ENCODE assay signal across 14 cellular contexts in genomic region chr12:57027011-57027804, GRCh38. TPM values are rescaled to one million over a fixed set of nuclear protein-coding genes. Genes with fewer than 3 reads are reported as not detected.
A peak's percentile ranks its signal among the peaks of the same experiment; 100 is the strongest.
DNase-seq lines count a peak whose midpoint lies in the region; ATAC-seq and TF ChIP-seq lines count a peak whose summit lies in the region.
"Had no signal": no experiment of that assay in that cellular context is flagged by ENCODE, and none has a peak within 500 bp of the region (broad histone marks: within the 10 kb centered on the region; RNA-seq: fewer than 3 reads in every experiment).

No MANE protein-coding gene starts in this region.

- H3K4me1 ChIP-seq in heart left ventricle (peaks cover 0 to 8% (median 0%) of the 10 kb centered on the region in 12 donors), endodermal cell (ENCODE audit: control insufficient read depth, insufficient read depth, low read length) (no peaks in the 10 kb centered on the region)
- H3K4me1 ChIP-seq: Caco-2, right lobe of liver had no signal

- H3K27me3 Mint-ChIP-seq in endodermal cell (ENCODE audit: insufficient read depth) (peaks cover 7% of the 10 kb centered on the region), type B pancreatic cell (peaks cover 9% of the 10 kb centered on the region)

- no peaks in the 10 kb centered on the region for H3K36me3 ChIP-seq in heart left ventricle
- no peaks in the 10 kb centered on the region for H3K36me3 ChIP-seq in endodermal cell (ENCODE audit: control insufficient read depth, insufficient read depth, low read length)
- H3K36me3 ChIP-seq: gastroesophageal sphincter, right lobe of liver, thoracic aorta had no signal

- H3K9me3 Mint-ChIP-seq in endodermal cell: no peaks in the 10 kb centered on the region
- H3K9me3 Mint-ChIP-seq in type B pancreatic cell: no peaks in the 10 kb centered on the region

- H3K9ac ChIP-seq in endodermal cell (ENCODE audit: extremely low read depth, low read length, poor library complexity, severe bottlenecking): no peak overlapping the region

- TF ChIP-seq POLR2A in heart left ventricle (IDR thresholded peaks at IDR 0.05): no peak

- TF ChIP-seq CTCF in heart left ventricle (IDR thresholded peaks at IDR 0.05) (no peak), endodermal cell (conservative IDR thresholded peaks at IDR 0.05) (no peak), type B pancreatic cell (conservative IDR thresholded peaks at IDR 0.05) (no peak)

- H3K4me3 Mint-ChIP-seq in endodermal cell: no peak overlapping the region
- no peak overlapping the region for H3K4me3 Mint-ChIP-seq in type B pancreatic cell

- H3K9me3 ChIP-seq in heart left ventricle (no peaks in the 10 kb centered on the region), endodermal cell (ENCODE audit: control insufficient read depth, low read length) (no peaks in the 10 kb centered on the region)
- H3K9me3 ChIP-seq: Caco-2, gastroesophageal sphincter, right lobe of liver, thoracic aorta had no signal

- ATAC-seq in left cardiac atrium: peak; percentile 30 to 49
- no peak for ATAC-seq in heart left ventricle
- ATAC-seq in HG03354 (IDR thresholded peaks at IDR 0.05; ENCODE audit: poor library complexity, severe bottlenecking, unreplicated experiment): no peak
- no peak for ATAC-seq in left colon
- ATAC-seq: gastroesophageal sphincter had no signal

- peaks cover 17% of the 10 kb centered on the region for H3K4me1 Mint-ChIP-seq in endodermal cell
- H3K4me1 Mint-ChIP-seq in type B pancreatic cell (ENCODE audit: unreplicated experiment): peaks cover 25% of the 10 kb centered on the region

- intact Hi-C loops in left cardiac atrium (cut with DNase I) (no loop called here), heart left ventricle (cut with DNase I) (no loop called here), left colon (cut with DNase I, micrococcal nuclease) (no loop called here)

- H3K27me3 ChIP-seq in heart left ventricle: peaks cover 0 to 5% (median 0%) of the 10 kb centered on the region in 9 donors
- H3K27me3 ChIP-seq in endodermal cell (ENCODE audit: control insufficient read depth, insufficient read depth, low read length, poor library complexity, severe bottlenecking): no peaks in the 10 kb centered on the region
- H3K27me3 ChIP-seq: gastroesophageal sphincter, right lobe of liver had no signal

- 41 to 48% (median 44%) methylated on average over 13 of the region's 13 CpGs for WGBS in heart left ventricle, 4 donors
- 79 to 81% methylated on average over 8 to 13 of the region's 13 CpGs for WGBS in endodermal cell (ENCODE audit: insufficient coverage in 1 of 2, insufficient read length in 1 of 2), 2 experiments

- DNase-seq in left cardiac atrium (no peak), heart left ventricle (no peak), OCI-M1 (lab: John Stamatoyannopoulos, UW) (peak; percentile 62), endodermal cell (peak; percentile 71), type B pancreatic cell (ENCODE audit: extremely low spot score, unreplicated experiment) (no peak), left colon (no peak), NCI-H446 treated with DMSO at 0.1 percent for 48 hours (lab: John Stamatoyannopoulos, UW) (no peak)
- DNase-seq: Caco-2, dorsolateral prefrontal cortex, islet precursor cell, right lobe of liver had no signal

- H3K36me3 Mint-ChIP-seq in endodermal cell (ENCODE audit: low read depth) (no peaks in the 10 kb centered on the region), type B pancreatic cell (no peaks in the 10 kb centered on the region)

- H3K27ac Mint-ChIP-seq in endodermal cell: no peak overlapping the region
- peak overlapping the region; percentile 19 for H3K27ac Mint-ChIP-seq in type B pancreatic cell

- H3K27ac ChIP-seq in heart left ventricle (peak overlapping the region in 1 of 12 donors; percentile 40), endodermal cell (ENCODE audit: low read depth, low read length) (no peak overlapping the region)
- H3K27ac ChIP-seq: dorsolateral prefrontal cortex, gastroesophageal sphincter, right lobe of liver, thoracic aorta had no signal

- no peak overlapping the region for H3K4me3 ChIP-seq in heart left ventricle
- H3K4me3 ChIP-seq in endodermal cell (ENCODE audit: low read length): no peak overlapping the region
- H3K4me3 ChIP-seq: dorsolateral prefrontal cortex, gastroesophageal sphincter, right lobe of liver, thoracic aorta had no signal

RNA-seq across cellular contexts. Expression of gene TAC3, which starts 10.9 kb away (rescaled TPM):
- total RNA-seq in left cardiac atrium (not detected), heart left ventricle (not detected), endodermal cell (1 to 10 TPM; 1.8 to 5.4 TPM), type B pancreatic cell (ENCODE audit: low replicate concordance) (2.9 and 3.1 TPM in 2 replicates), left colon (1 to 10 TPM; 1.4 to 2.8 TPM)
- polyA plus RNA-seq in heart left ventricle: not detected
- polyA plus RNA-seq in endodermal cell (2013, experiment 1 of 2): 9.2 TPM
- 7.2 TPM for polyA plus RNA-seq in endodermal cell (2013, experiment 2 of 2)
- total RNA-seq: gastroesophageal sphincter, right lobe of liver, thoracic aorta had no signal

RNA-seq across cellular contexts. Expression of gene ZBTB39, which starts 20.9 kb away (rescaled TPM):
- total RNA-seq in left cardiac atrium: 1 to 10 TPM; 3.8 to 4.5 TPM
- 1 to 10 TPM; 2.7 to 4.5 (median 3.6) TPM for total RNA-seq in heart left ventricle
- 1 to 10 TPM; 1.5 to 2.6 TPM for polyA plus RNA-seq in heart left ventricle
- total RNA-seq in endodermal cell: 10 to 100 TPM; 22.1 to 25.7 TPM
- 17.3 TPM for polyA plus RNA-seq in endodermal cell (2013, experiment 1 of 2)
- 16.1 TPM for polyA plus RNA-seq in endodermal cell (2013, experiment 2 of 2)
- total RNA-seq in type B pancreatic cell (ENCODE audit: low replicate concordance): 13.2 and 18.1 TPM in 2 replicates
- 1 to 10 TPM; 3.2 to 4.5 TPM for total RNA-seq in left colon

RNA-seq across cellular contexts. Expression of gene MYO1A, which starts 22.7 kb away (rescaled TPM):
- total RNA-seq in left cardiac atrium (under 1 TPM; 0.09 to 0.13 TPM), heart left ventricle (under 1 TPM in 3 of 9 donors, not detected in 6; 0.06 to 0.77 (median 0.45) TPM), endodermal cell (1 to 10 TPM in 1 of 2 donors, under 1 TPM in 1; 0.77 to 1.7 TPM), type B pancreatic cell (ENCODE audit: low replicate concordance) (4.3 and 19.4 TPM in 2 replicates), left colon (100 to 1,000 TPM; 281 to 296 TPM)
- under 1 TPM in 1 of 2 donors, not detected in 1; 0.19 TPM for polyA plus RNA-seq in heart left ventricle
- polyA plus RNA-seq in endodermal cell (2013, experiment 1 of 2): 1.1 TPM
- polyA plus RNA-seq in endodermal cell (2013, experiment 2 of 2): 0.12 TPM

RNA-seq across cellular contexts. Expression of gene NEMP1, which starts 51.4 kb away (rescaled TPM):
- 1 to 10 TPM; 2.8 to 5.3 TPM for total RNA-seq in left cardiac atrium
- total RNA-seq in heart left ventricle: 10 to 100 TPM in 1 of 9 donors, 1 to 10 TPM in 8; 1.7 to 12.0 (median 3.6) TPM
- polyA plus RNA-seq in heart left ventricle: 1 to 10 TPM; 1.4 to 2.2 TPM
- 10 to 100 TPM; 36.3 to 52.6 TPM for total RNA-seq in endodermal cell
- 32.8 TPM for polyA plus RNA-seq in endodermal cell (2013, experiment 1 of 2)
- 30.2 TPM for polyA plus RNA-seq in endodermal cell (2013, experiment 2 of 2)
- total RNA-seq in type B pancreatic cell (ENCODE audit: low replicate concordance): 17.4 and 32.0 TPM in 2 replicates
- total RNA-seq in left colon: 1 to 10 TPM; 4.9 to 5.8 TPM

Comparison
In these comparisons a context has a peak if more than half of its experiments do, and no peak if none do; other contexts are left out.
1. ATAC-seq: peak in left cardiac atrium (2 of 2); none in heart left ventricle (0 of 4), HG03354 (single experiment) and left colon (single experiment).
2. DNase-seq: peak in OCI-M1 (single experiment) and endodermal cell (single experiment); none in left cardiac atrium (single experiment), heart left ventricle (0 of 5), type B pancreatic cell (single experiment), left colon (0 of 2) and NCI-H446 treated with DMSO at 0.1 percent for 48 hours (single experiment).
3. RNA of gene MYO1A, which starts 22.7 kb away (total RNA-seq): 281 to 296 TPM in left colon; 4.3 to 19.4 TPM in type B pancreatic cell, 0.77 to 1.7 TPM in endodermal cell, 0.09 to 0.13 TPM in left cardiac atrium and 0.06 to 0.77 TPM in heart left ventricle; every median in the first group is over 10 times any median in the second.